In the genomic region with DNA sequence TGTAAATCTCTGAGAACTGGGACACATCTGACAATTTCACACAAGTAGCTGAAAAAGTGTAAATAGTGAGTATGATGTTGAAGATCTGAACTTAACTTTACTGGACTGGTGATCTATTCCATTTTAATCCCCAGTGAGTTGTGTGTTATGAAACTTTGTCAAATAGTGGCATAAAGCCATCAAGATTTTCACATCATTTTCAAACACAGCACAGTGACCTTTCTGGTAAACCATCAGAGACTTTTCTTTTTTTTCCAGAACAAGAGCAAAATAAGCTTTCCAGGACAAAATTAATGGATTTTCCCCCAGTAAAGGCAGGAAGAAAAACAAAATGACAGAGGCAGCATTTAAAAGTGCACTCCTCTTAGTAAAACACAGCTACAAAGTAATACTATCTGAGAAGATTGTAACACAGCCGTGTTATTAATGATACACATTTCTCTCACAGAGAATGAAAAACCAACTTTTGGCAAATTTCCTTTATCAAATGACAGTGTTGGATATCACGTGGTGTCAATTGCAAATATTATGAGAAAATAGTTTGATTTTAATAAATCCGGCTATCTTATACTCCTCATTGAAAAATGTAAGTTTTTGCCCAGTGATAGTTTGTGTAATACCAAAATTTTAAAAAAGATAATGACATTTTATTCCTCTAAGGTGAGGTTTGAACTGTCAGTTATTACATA, we compare ENCODE assay signal across 15 cellular contexts. TPM values are rescaled to one million over a fixed set of nuclear protein-coding genes. Genes with fewer than 3 reads are reported as not detected.
A peak's percentile ranks its signal among the peaks of the same experiment; 100 is the strongest.
DNase-seq lines count a peak whose midpoint lies in the region; ATAC-seq, FAIRE-seq and TF ChIP-seq lines count a peak whose summit lies in the region.
"Had no signal": no experiment of that assay in that cellular context is flagged by ENCODE, and none has a peak within 500 bp of the region (broad histone marks: within the 10 kb centered on the region; RNA-seq: fewer than 3 reads in every experiment).

No MANE protein-coding gene starts in this region.

- ATAC-seq in effector memory CD8-positive, alpha-beta T cell (replicated peaks) = no peak

- TF ChIP-seq POLR2A in Peyer's patch (IDR thresholded peaks at IDR 0.05) = no peak
- TF ChIP-seq POLR2A in testis (IDR thresholded peaks at IDR 0.05) = no peak

- no peaks in the 10 kb centered on the region for H3K27me3 Mint-ChIP-seq in mesothelial cell of epicardium (ENCODE audit: low read depth)
- peaks cover 29 to 51% of the 10 kb centered on the region in 2 donors for H3K27me3 Mint-ChIP-seq in effector memory CD8-positive, alpha-beta T cell

- H3K27me3 ChIP-seq in Peyer's patch (no peaks in the 10 kb centered on the region), testis (no peaks in the 10 kb centered on the region)

- peak; percentile 82 for FAIRE-seq in endometrium (lab: Jason Lieb, UNC)
- FAIRE-seq: H1 had no signal

- no peaks in the 10 kb centered on the region for H3K36me3 Mint-ChIP-seq in mesothelial cell of epicardium
- no peaks in the 10 kb centered on the region for H3K36me3 Mint-ChIP-seq in effector memory CD8-positive, alpha-beta T cell (ENCODE audit: insufficient read depth)
- H3K36me3 Mint-ChIP-seq: CD8-positive, alpha-beta memory T cell had no signal

- WGBS in testis, 2 donors = 35 to 46% methylated on average over 3 of the region's 3 CpGs

- H3K27ac ChIP-seq in Peyer's patch (peak overlapping the region in 3 of 4 donors; percentile 3 to 43 (median 16)), testis (peak overlapping the region; percentile 15 to 57)

- DNase-seq in Peyer's patch (no peak), mesothelial cell of epicardium (ENCODE audit: low spot score in 2 of 2, unreplicated experiment in 2 of 2) (no peak), testis (no peak), NAMALWA (ENCODE audit: low spot score) (no peak), NCI-H1694 treated with DMSO at 0.1 percent for 48 hours (lab: John Stamatoyannopoulos, UW) (no peak), ureter (ENCODE audit: low spot score) (no peak)
- DNase-seq in effector memory CD8-positive, alpha-beta T cell = no peak
- DNase-seq: activated CD4-positive, alpha-beta T cell treated with anti-CD3 and anti-CD28 coated beads for 1 hour; CD8-positive, alpha-beta memory T cell; KBM-7 had no signal

- H3K9me3 ChIP-seq in Peyer's patch = no peaks in the 10 kb centered on the region
- no peaks in the 10 kb centered on the region for H3K9me3 ChIP-seq in testis

- no peaks in the 10 kb centered on the region for H3K9me3 Mint-ChIP-seq in mesothelial cell of epicardium
- no peaks in the 10 kb centered on the region for H3K9me3 Mint-ChIP-seq in effector memory CD8-positive, alpha-beta T cell
- H3K9me3 Mint-ChIP-seq: CD8-positive, alpha-beta memory T cell; neural crest cell had no signal

- H3K4me3 Mint-ChIP-seq in mesothelial cell of epicardium = no peak overlapping the region
- no peak overlapping the region for H3K4me3 Mint-ChIP-seq in effector memory CD8-positive, alpha-beta T cell
- H3K4me3 Mint-ChIP-seq: CD8-positive, alpha-beta memory T cell; neural crest cell had no signal

- no peak for TF ChIP-seq CTCF in Peyer's patch (IDR thresholded peaks at IDR 0.05)
- TF ChIP-seq CTCF in mesothelial cell of epicardium (IDR thresholded peaks at IDR 0.05; ENCODE audit: unreplicated experiment) = no peak
- no peak for TF ChIP-seq CTCF in testis (IDR thresholded peaks at IDR 0.05)

- H3K4me1 Mint-ChIP-seq in mesothelial cell of epicardium = peaks cover 65% of the 10 kb centered on the region
- H3K4me1 Mint-ChIP-seq in effector memory CD8-positive, alpha-beta T cell (ENCODE audit: low read depth in 2 of 2) = peaks cover 2 to 4% of the 10 kb centered on the region in 2 donors

- no peak overlapping the region for H3K4me3 ChIP-seq in Peyer's patch
- H3K4me3 ChIP-seq in testis = no peak overlapping the region

- intact Hi-C loops in testis (cut with DNase I; ENCODE audit: low total_unique reads) = no loop called here

- no peaks in the 10 kb centered on the region for H3K36me3 ChIP-seq in Peyer's patch
- H3K36me3 ChIP-seq in testis (ENCODE audit: low read depth, missing control alignments) = no peaks in the 10 kb centered on the region

- H3K27ac Mint-ChIP-seq in mesothelial cell of epicardium = peak overlapping the region; percentile 96
- H3K27ac Mint-ChIP-seq in effector memory CD8-positive, alpha-beta T cell = no peak overlapping the region
- H3K27ac Mint-ChIP-seq: CD8-positive, alpha-beta memory T cell had no signal

- peaks cover 0 to 16% (median 0%) of the 10 kb centered on the region in 4 donors for H3K4me1 ChIP-seq in Peyer's patch
- peaks cover 24% of the 10 kb centered on the region for H3K4me1 ChIP-seq in testis

RNA-seq across cellular contexts. Expression of gene COL1A1, which starts 16.8 kb away (rescaled TPM):
- total RNA-seq in Peyer's patch (100 to 1,000 TPM in 1 of 4 donors, 10 to 100 TPM in 3; 11.3 to 287 (median 31.9) TPM), mesothelial cell of epicardium (3,780 to 4,004 TPM (median 3,972 TPM) in 3 replicates), testis (10 to 100 TPM; 32.5 to 35.1 TPM), ureter (331 TPM)
- 557 TPM for polyA plus RNA-seq in testis (ENCODE audit: insufficient read depth, low read depth, low replicate concordance)
- polyA plus RNA-seq: CD8-positive, alpha-beta memory T cell had no signal

RNA-seq across cellular contexts. Expression of gene SGCA, which starts 52.4 kb away (rescaled TPM):
- 1 to 10 TPM in 3 of 4 donors, not detected in 1; 2.9 to 3.5 (median 3.5) TPM for total RNA-seq in Peyer's patch
- total RNA-seq in mesothelial cell of epicardium = not detected in 3 replicates
- total RNA-seq in testis = 1 to 10 TPM; 2.4 to 7.6 TPM
- 33.1 TPM for polyA plus RNA-seq in testis (ENCODE audit: insufficient read depth, low read depth, low replicate concordance)
- total RNA-seq in ureter = 16.9 TPM
- total RNA-seq: H1, neural crest cell, RPMI7951 had no signal
- polyA plus RNA-seq: CD8-positive, alpha-beta memory T cell had no signal

RNA-seq across cellular contexts. Expression of gene TMEM92, which starts 56.1 kb away (rescaled TPM):
- total RNA-seq in Peyer's patch (10 to 100 TPM in 3 of 4 donors, under 1 TPM in 1; 0.83 to 86.0 (median 50.6) TPM), mesothelial cell of epicardium (2.7 to 3.9 TPM (median 3.6 TPM) in 3 replicates), testis (1 to 10 TPM in 1 of 2 donors, under 1 TPM in 1; 0.93 to 1.5 TPM), ureter (3.0 TPM)
- polyA plus RNA-seq in testis (ENCODE audit: insufficient read depth, low read depth, low replicate concordance) = 0.44 TPM
- total RNA-seq: CD8-positive, alpha-beta memory T cell; RPMI7951; temporal lobe had no signal
- polyA plus RNA-seq: CD8-positive, alpha-beta memory T cell had no signal

Comparison
In these comparisons a context has a peak if more than half of its experiments do, and no peak if none do; other contexts are left out.
1. RNA of gene COL1A1, which starts 16.8 kb away (total RNA-seq): 3,780 to 4,004 TPM in mesothelial cell of epicardium; 331 TPM in ureter (single experiment), 11.3 to 287 TPM in Peyer's patch and 32.5 to 35.1 TPM in testis; every median in the first group is over 10 times any median in the second.